8 cellular contexts compared by ENCODE assay signal in the genomic region with DNA sequence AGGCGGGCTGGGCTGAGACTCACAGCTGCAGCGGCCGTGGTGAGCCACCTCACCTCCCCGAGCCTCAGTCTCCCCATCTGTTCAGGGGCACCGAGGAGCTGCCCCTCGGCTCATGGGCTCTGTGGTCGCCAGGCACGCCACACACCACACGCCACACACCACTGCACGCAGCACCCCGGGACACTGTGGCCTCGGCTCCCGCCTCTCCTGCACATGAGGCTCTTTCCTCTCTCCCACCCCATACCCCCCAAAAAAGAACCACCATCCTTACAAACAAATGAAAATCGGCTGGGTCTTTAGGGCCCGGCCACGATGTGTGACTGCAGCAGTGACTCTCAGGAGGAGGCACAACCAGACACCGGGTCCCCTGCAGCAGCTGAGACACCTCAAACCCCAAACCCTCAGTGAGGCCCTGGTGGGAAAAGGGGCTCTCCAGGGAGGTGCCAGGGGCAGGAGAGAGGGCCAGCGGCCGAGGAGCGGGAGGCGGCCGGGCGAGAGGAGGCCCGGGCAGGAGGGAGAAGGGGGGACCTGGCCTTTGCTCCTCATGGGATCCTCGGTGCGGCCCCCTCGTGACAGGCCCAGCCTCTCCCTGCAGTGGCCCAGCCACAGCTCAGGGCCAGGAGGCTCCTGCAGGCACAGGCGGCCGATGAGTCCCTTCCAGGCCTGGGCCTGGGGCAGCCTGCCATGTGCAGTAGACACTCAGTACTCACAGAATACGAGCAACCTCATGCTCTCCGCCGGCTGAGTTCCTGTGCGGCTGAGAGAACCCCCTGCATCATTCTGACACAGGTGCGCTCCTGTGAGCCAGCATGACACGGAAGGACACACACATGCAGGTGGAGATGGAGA.
A peak's percentile ranks its signal among the peaks of the same experiment; 100 is the strongest.
DNase-seq lines count a peak whose midpoint lies in the region; ATAC-seq and TF ChIP-seq lines count a peak whose summit lies in the region.

No MANE protein-coding gene starts in this region.

- H3K79me2 ChIP-seq in SK-N-SH (ENCODE audit: insufficient read depth), result peaks cover 73% of the 10 kb centered on the region

- DNase-seq in SK-N-SH, result no peak
- peak; percentile 62 for DNase-seq in activated T-cell treated with anti-CD3 and anti-CD28 coated beads, Interleukin-2, amount 50 U/mL, for 24 hours
- no peak for DNase-seq in thyroid gland
- no peak for DNase-seq in NCI-H1694 (lab: John Stamatoyannopoulos, UW)
- no peak for DNase-seq in body of pancreas
- no peak for DNase-seq in DMS79 treated with DMSO at 0.1 percent for 48 hours (lab: John Stamatoyannopoulos, UW)

- H3K4me1 Mint-ChIP-seq in activated T-cell treated with anti-CD3 and anti-CD28 coated beads, Interleukin-2, amount 50 U/mL, for 24 hours (ENCODE audit: low read depth), result peaks cover 72% of the 10 kb centered on the region

- no peak for TF ChIP-seq CTCF in SK-N-SH (IDR thresholded peaks at IDR 0.05)
- TF ChIP-seq CTCF in thyroid gland (IDR thresholded peaks at IDR 0.05), result no peak
- no peak for TF ChIP-seq CTCF in body of pancreas (IDR thresholded peaks at IDR 0.05)

- TF ChIP-seq RAD21 in SK-N-SH (IDR thresholded peaks at IDR 0.05; ENCODE audit: low read length), result no peak

- CTCF ChIA-PET in SK-N-SH (lab: Yijun Ruan, JAX), result interaction anchor here (0.9 kb wide), 2 partner anchors 49 to 160 kb away, joined by 3 to 4 read pairs; no protein-coding TSS in a partner anchor

- intact Hi-C loops in thyroid gland (cut with DNase I), result no loop called here
- intact Hi-C loops in body of pancreas (cut with DNase I), result no loop called here

- H3K4me2 ChIP-seq in SK-N-SH, result peak overlapping the region; percentile 90

- H3K9me2 ChIP-seq in SK-N-SH, result no peaks in the 10 kb centered on the region

- TF ChIP-seq EP300 in SK-N-SH (IDR thresholded peaks at IDR 0.05; ENCODE audit: borderline replicate concordance in 1 of 2, low read depth in 1 of 2, low read length in 1 of 2), result no peak

- H4K20me1 ChIP-seq in SK-N-SH (ENCODE audit: insufficient read depth), result no peaks in the 10 kb centered on the region

- H3K36me3 ChIP-seq in SK-N-SH (replicated peaks in 1 of 2; ENCODE audit: control insufficient read depth in 1 of 2, insufficient read depth in 2 of 2, low read length in 1 of 2), result peaks cover 0 to 6% of the 10 kb centered on the region in 2 experiments
- no peaks in the 10 kb centered on the region for H3K36me3 ChIP-seq in thyroid gland
- no peaks in the 10 kb centered on the region for H3K36me3 ChIP-seq in body of pancreas (replicated peaks in 1 of 2; ENCODE audit: insufficient read depth in 1 of 2, low read depth in 2 of 2)

- POLR2A ChIA-PET in SK-N-SH (lab: Yijun Ruan, JAX), result interaction anchor here (1.0 kb wide), 1 partner anchor 12 kb away, joined by 5 read pairs; no protein-coding TSS in a partner anchor

- H3K4me3 ChIP-seq in SK-N-SH (ENCODE audit: low read depth in 2 of 2, low read length in 1 of 2) (no peak overlapping the region; a peak in 1 of 4 replicates), thyroid gland (replicated peaks in 1 of 3) (no peak overlapping the region), body of pancreas (no peak overlapping the region)

- peaks cover 36% of the 10 kb centered on the region for H3K36me3 Mint-ChIP-seq in activated T-cell treated with anti-CD3 and anti-CD28 coated beads, Interleukin-2, amount 50 U/mL, for 24 hours (ENCODE audit: low read depth)

- peak overlapping the region; percentile 79 for H3K4me3 Mint-ChIP-seq in activated T-cell treated with anti-CD3 and anti-CD28 coated beads, Interleukin-2, amount 50 U/mL, for 24 hours

- H3K4me1 ChIP-seq in SK-N-SH (ENCODE audit: control insufficient read depth in 1 of 2, insufficient read depth in 2 of 2, low read depth in 1 of 2, low read length in 1 of 2), result peaks cover 47 to 52% of the 10 kb centered on the region in 2 experiments
- H3K4me1 ChIP-seq in thyroid gland, result peaks cover 30 to 61% of the 10 kb centered on the region in 2 donors
- peaks cover 44% of the 10 kb centered on the region for H3K4me1 ChIP-seq in body of pancreas

- no peaks in the 10 kb centered on the region for H3K27me3 ChIP-seq in SK-N-SH (ENCODE audit: insufficient read depth)
- no peaks in the 10 kb centered on the region for H3K27me3 ChIP-seq in layer of hippocampus (ENCODE audit: control insufficient read depth, insufficient read depth, low read length)
- no peaks in the 10 kb centered on the region for H3K27me3 ChIP-seq in thyroid gland
- H3K27me3 ChIP-seq in body of pancreas, result no peaks in the 10 kb centered on the region

- H3K27ac ChIP-seq in SK-N-SH (ENCODE audit: low read depth in 2 of 2, low read length in 1 of 2), result peak overlapping the region; percentile 99 to 100
- peak overlapping the region; percentile 98 for H3K27ac ChIP-seq in layer of hippocampus (ENCODE audit: low read depth, low read length)
- H3K27ac ChIP-seq in thyroid gland, result peak overlapping the region; percentile 97 to 99 (median 98)
- H3K27ac ChIP-seq in body of pancreas, result peak overlapping the region in 2 of 4 donors; percentile 79 to 80

- no peak for ATAC-seq in SK-N-SH treated with all-trans-retinoic acid at 6 μM for 48 hours
- no peak for ATAC-seq in body of pancreas

- WGBS in SK-N-SH (ENCODE audit: low lambda C conversion rate), result 82% methylated on average over 21 of the region's 35 CpGs
- WGBS in thyroid gland, 2 donors, result 91 to 94% methylated on average over 22 to 30 of the region's 35 CpGs
- WGBS in body of pancreas, 2 donors, result 85 to 87% methylated on average over 29 to 31 of the region's 35 CpGs

- H3K27me3 Mint-ChIP-seq in activated T-cell treated with anti-CD3 and anti-CD28 coated beads, Interleukin-2, amount 50 U/mL, for 24 hours, result no peaks in the 10 kb centered on the region

- H3F3A ChIP-seq in SK-N-SH (replicated peaks; ENCODE audit: insufficient read depth), result peaks cover 57% of the 10 kb centered on the region

- peaks cover 2% of the 10 kb centered on the region for H3K9me3 Mint-ChIP-seq in activated T-cell treated with anti-CD3 and anti-CD28 coated beads, Interleukin-2, amount 50 U/mL, for 24 hours

- H3K27ac Mint-ChIP-seq in activated T-cell treated with anti-CD3 and anti-CD28 coated beads, Interleukin-2, amount 50 U/mL, for 24 hours, result peak overlapping the region; percentile 97

- H2AFZ ChIP-seq in SK-N-SH (ENCODE audit: low read depth), result no peak overlapping the region

- H3K9ac ChIP-seq in SK-N-SH, result peak overlapping the region; percentile 90; the same call in 1 of the 2 replicates

- TF ChIP-seq POLR2A in thyroid gland (IDR thresholded peaks at IDR 0.05) (no peak), body of pancreas (IDR thresholded peaks at IDR 0.05) (no peak)

- H3K9me3 ChIP-seq in SK-N-SH (no peaks in the 10 kb centered on the region), thyroid gland (no peaks in the 10 kb centered on the region), body of pancreas (no peaks in the 10 kb centered on the region)

TF ChIP-seq in SK-N-SH, 30 proteins besides CTCF, POLR2A, EP300 and RAD21:
- TF ChIP-seq NRF1 (IDR thresholded peaks at IDR 0.05; ENCODE audit: low read depth, low read length) (no peak), FOXJ3 (CRISPR knock-in tag; IDR thresholded peaks at IDR 0.05) (no peak), RCOR1 (IDR thresholded peaks at IDR 0.05; ENCODE audit: low read length) (no peak), GABPA (IDR thresholded peaks at IDR 0.05; ENCODE audit: low read depth) (no peak), FOSL2 (IDR thresholded peaks at IDR 0.05; ENCODE audit: borderline replicate concordance, low read depth) (no peak), SIN3A (IDR thresholded peaks at IDR 0.05; ENCODE audit: borderline replicate concordance, low read depth, low read length) (no peak), SMC3 (IDR thresholded peaks at IDR 0.05; ENCODE audit: low read depth, low read length) (no peak), MEF2A (IDR thresholded peaks at IDR 0.05; ENCODE audit: borderline replicate concordance, low read depth) (no peak)
- TF ChIP-seq, protein P1, sequence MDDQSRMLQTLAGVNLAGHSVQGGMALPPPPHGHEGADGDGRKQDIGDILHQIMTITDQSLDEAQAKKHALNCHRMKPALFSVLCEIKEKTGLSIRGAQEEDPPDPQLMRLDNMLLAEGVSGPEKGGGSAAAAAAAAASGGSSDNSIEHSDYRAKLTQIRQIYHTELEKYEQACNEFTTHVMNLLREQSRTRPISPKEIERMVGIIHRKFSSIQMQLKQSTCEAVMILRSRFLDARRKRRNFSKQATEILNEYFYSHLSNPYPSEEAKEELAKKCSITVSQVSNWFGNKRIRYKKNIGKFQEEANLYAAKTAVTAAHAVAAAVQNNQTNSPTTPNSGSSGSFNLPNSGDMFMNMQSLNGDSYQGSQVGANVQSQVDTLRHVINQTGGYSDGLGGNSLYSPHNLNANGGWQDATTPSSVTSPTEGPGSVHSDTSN (IDR thresholded peaks at IDR 0.05), result no peak

TF ChIP-seq in SK-N-SH treated with all-trans-retinoic acid at 6 μM for 48 hours, 23 proteins besides CTCF, POLR2A, EP300 and RAD21 (continues in another document):
- no peak for TF ChIP-seq ZFP3 (CRISPR knock-in tag; IDR thresholded peaks at IDR 0.05)
- no peak for TF ChIP-seq ZC3H10 (CRISPR knock-in tag; IDR thresholded peaks at IDR 0.05)
- TF ChIP-seq RARB (CRISPR knock-in tag; IDR thresholded peaks at IDR 0.05), result no peak
- no peak for TF ChIP-seq ZNF70 (CRISPR knock-in tag; IDR thresholded peaks at IDR 0.05)
- TF ChIP-seq PATZ1 (CRISPR knock-in tag; IDR thresholded peaks at IDR 0.05; ENCODE audit: borderline replicate concordance), result no peak
- no peak for TF ChIP-seq ESRRG (CRISPR knock-in tag; IDR thresholded peaks at IDR 0.05)
